Comparison of ENCODE assay signal across 27 cellular contexts in genomic region chr6:65937982-65938381, GRCh38.
A peak's percentile ranks its signal among the peaks of the same experiment; 100 is the strongest.
DNase-seq lines count a peak whose midpoint lies in the region; ATAC-seq and TF ChIP-seq lines count a peak whose summit lies in the region.
"Had no signal": no experiment of that assay in that cellular context is flagged by ENCODE, and none has a peak within 500 bp of the region (broad histone marks: within the 10 kb centered on the region; RNA-seq: fewer than 3 reads in every experiment).

No MANE protein-coding gene starts in this region.

- in situ Hi-C loops in G401 (cut with HindIII; ENCODE audit: low sequenced_read_pairs) = no loop called here

- H3K27ac Mint-ChIP-seq in neural crest cell (ENCODE audit: unreplicated experiment) = peak overlapping the region; percentile 43
- H3K27ac Mint-ChIP-seq: activated CD4-positive, alpha-beta memory T cell treated with anti-CD3 and anti-CD28 coated beads, Interleukin-2, amount 10 ng/mL, durations not matched to agents 7 days and 5 days; stimulated activated naive CD8-positive, alpha-beta T cell treated with anti-CD3 and anti-CD28 coated beads, Interleukin-15, Interleukin-2, amounts not matched to agents 100 ng/mL and 50 ng/mL, for 24 hours; T-helper 2 cell treated with Interferon-gamma antibody and Interleukin-4, amounts not matched to agents 5 μg/mL and 100 μg/mL, for 36 hours had no signal

- no peaks in the 10 kb centered on the region for H3K36me3 ChIP-seq in fibroblast of lung (ENCODE audit: control insufficient read depth, insufficient read depth, low read length)
- H3K36me3 ChIP-seq: BLaER1 treated with 17β-estradiol and CSF1 and Interleukin-3, amounts not matched to agents 10 nM and 100 nM; heart right ventricle; Peyer's patch; transverse colon; WERI-Rb-1 had no signal

- H3K9ac ChIP-seq in fibroblast of lung (ENCODE audit: insufficient read depth, low read length) = no peak overlapping the region
- H3K9ac ChIP-seq: BLaER1 treated with 17β-estradiol and CSF1 and Interleukin-3, amounts not matched to agents 10 nM and 100 nM had no signal

- H3K27me3 Mint-ChIP-seq in neural crest cell (ENCODE audit: low read depth) = no peaks in the 10 kb centered on the region
- H3K27me3 Mint-ChIP-seq: activated CD4-positive, alpha-beta memory T cell treated with anti-CD3 and anti-CD28 coated beads, Interleukin-2, amount 10 ng/mL, durations not matched to agents 7 days and 5 days; stimulated activated naive CD8-positive, alpha-beta T cell treated with anti-CD3 and anti-CD28 coated beads, Interleukin-15, Interleukin-2, amounts not matched to agents 100 ng/mL and 50 ng/mL, for 24 hours had no signal

- H3K27me3 ChIP-seq in fibroblast of lung (ENCODE audit: control insufficient read depth, insufficient read depth, low read length) = no peaks in the 10 kb centered on the region
- H3K27me3 ChIP-seq: BLaER1 treated with 17β-estradiol and CSF1 and Interleukin-3, amounts not matched to agents 10 nM and 100 nM; heart right ventricle; Peyer's patch; transverse colon had no signal

- TF ChIP-seq CTCF in fibroblast of lung (conservative IDR thresholded peaks at IDR 0.05 in 1 of 2, IDR thresholded peaks at IDR 0.05 in 1 of 2; ENCODE audit: low read depth in 1 of 2, low read length in 2 of 2) (no peak), neural crest cell (conservative IDR thresholded peaks at IDR 0.05) (no peak)

- H3K4me3 ChIP-seq in fibroblast of lung (replicated peaks in 1 of 4; ENCODE audit: control extremely low read depth in 1 of 4, insufficient read depth in 1 of 4, low read depth in 3 of 4, low read length in 4 of 4) = no peak overlapping the region
- H3K4me3 ChIP-seq: BLaER1 treated with 17β-estradiol and CSF1 and Interleukin-3, amounts not matched to agents 10 nM and 100 nM; heart right ventricle; Peyer's patch; SK-N-MC; transverse colon had no signal

- H3K9me3 ChIP-seq in fibroblast of lung (ENCODE audit: control insufficient read depth, insufficient read depth, low read depth, low read length) = no peaks in the 10 kb centered on the region
- H3K9me3 ChIP-seq: Peyer's patch had no signal

- H3K4me1 Mint-ChIP-seq in neural crest cell = peaks cover 10% of the 10 kb centered on the region
- H3K4me1 Mint-ChIP-seq: activated CD4-positive, alpha-beta memory T cell treated with anti-CD3 and anti-CD28 coated beads, Interleukin-2, amount 10 ng/mL, durations not matched to agents 7 days and 5 days had no signal

- no peak for ATAC-seq in HG03045 (IDR thresholded peaks at IDR 0.05; ENCODE audit: unreplicated experiment)
- ATAC-seq in activated CD4-positive, CD25-positive, alpha-beta regulatory T cell treated with anti-CD3 and anti-CD28 coated beads, Interleukin-2, amount 50 U/mL, for 24 hours = no peak

- peak; percentile 25 for DNase-seq in A172 (ENCODE audit: low spot score)
- peak; percentile 46 for DNase-seq in M059J (ENCODE audit: low read depth)
- peak; percentile 20 to 42 for DNase-seq in fibroblast of lung (ENCODE audit: low read depth in 2 of 2)
- DNase-seq in neural crest cell (ENCODE audit: low read depth, low spot score) = no peak
- DNase-seq in NK-92 treated with Interleukin-12 subunit alpha and Interleukin-12 subunit beta, amount 100 ng/mL, for 24 hours (lab: John Stamatoyannopoulos, UW) = no peak
- DNase-seq in G401 (ENCODE audit: low spot score) = no peak
- DNase-seq: activated CD4-positive, alpha-beta memory T cell treated with anti-CD3 and anti-CD28 coated beads, Interleukin-2, amount 10 ng/mL, durations not matched to agents 7 days and 5 days; activated effector memory CD4-positive, alpha-beta T cell treated with anti-CD3 and anti-CD28 coated beads, Interleukin-2, amount 50 U/mL, for 16 hours; central memory CD4-positive, alpha-beta T cell; dermis blood vessel endothelial cell; EL; GOT3; NCI-H1436 treated with DMSO at 0.1 percent for 48 hours; NCI-H510A treated with DMSO at 0.1 percent for 48 hours; Peyer's patch; retina; stimulated activated CD4-positive, alpha-beta T cell treated with anti-CD3 and anti-CD28 coated beads, Interleukin-12 subunit alpha, Interleukin-12 subunit beta, amount 100 ng/mL, for 4 hours; stimulated activated CD4-positive, alpha-beta T cell treated with anti-CD3 and anti-CD28 coated beads, Interleukin-4, amount 100 ng/mL, for 4 hours; transverse colon; WERI-Rb-1 had no signal

- no peak overlapping the region for H3K27ac ChIP-seq in fibroblast of lung (ENCODE audit: insufficient read depth, low read length)
- H3K27ac ChIP-seq: BLaER1 treated with 17β-estradiol and CSF1 and Interleukin-3, amounts not matched to agents 10 nM and 100 nM; heart right ventricle; Peyer's patch; SK-N-MC; transverse colon; WERI-Rb-1 had no signal

- no peak overlapping the region for H3K4me3 Mint-ChIP-seq in neural crest cell
- H3K4me3 Mint-ChIP-seq: activated CD4-positive, alpha-beta memory T cell treated with anti-CD3 and anti-CD28 coated beads, Interleukin-2, amount 10 ng/mL, durations not matched to agents 7 days and 5 days; stimulated activated naive CD8-positive, alpha-beta T cell treated with anti-CD3 and anti-CD28 coated beads, Interleukin-15, Interleukin-2, amounts not matched to agents 100 ng/mL and 50 ng/mL, for 24 hours; T-helper 2 cell treated with Interferon-gamma antibody and Interleukin-4, amounts not matched to agents 5 μg/mL and 100 μg/mL, for 36 hours had no signal

- peaks cover 16% of the 10 kb centered on the region for H3K9me3 Mint-ChIP-seq in neural crest cell

- H3K36me3 Mint-ChIP-seq in neural crest cell (ENCODE audit: low read depth) = peaks cover 10% of the 10 kb centered on the region

- H3K79me2 ChIP-seq in fibroblast of lung (ENCODE audit: control insufficient read depth, insufficient read depth, low read length) = no peaks in the 10 kb centered on the region

- no peaks in the 10 kb centered on the region for H4K20me1 ChIP-seq in fibroblast of lung (ENCODE audit: control insufficient read depth, extremely low read depth, insufficient read depth, low read length)
- H4K20me1 ChIP-seq: BLaER1 treated with 17β-estradiol and CSF1 and Interleukin-3, amounts not matched to agents 10 nM and 100 nM had no signal

- H2AFZ ChIP-seq in fibroblast of lung (ENCODE audit: low read length) = no peak overlapping the region

- no peaks in the 10 kb centered on the region for H3K4me1 ChIP-seq in fibroblast of lung (ENCODE audit: control insufficient read depth, extremely low read depth, insufficient read depth, low read length)
- H3K4me1 ChIP-seq: BLaER1 treated with 17β-estradiol and CSF1 and Interleukin-3, amounts not matched to agents 10 nM and 100 nM; heart right ventricle; Peyer's patch; transverse colon had no signal

- H3K4me2 ChIP-seq in fibroblast of lung (ENCODE audit: extremely low read depth, insufficient read depth, low read length) = no peak overlapping the region
- H3K4me2 ChIP-seq: BLaER1 treated with 17β-estradiol and CSF1 and Interleukin-3, amounts not matched to agents 10 nM and 100 nM had no signal

Comparison
In these comparisons a context has a peak if more than half of its experiments do, and no peak if none do; other contexts are left out.
1. DNase-seq: peak in A172 (single experiment), M059J (single experiment) and fibroblast of lung (2 of 2); none in neural crest cell (single experiment), NK-92 treated with Interleukin-12 subunit alpha and Interleukin-12 subunit beta, amount 100 ng/mL, for 24 hours (single experiment) and G401 (single experiment).